ENCODE assay signal across 16 cellular contexts in genomic region chr21:26055841-26056264, GRCh38.
"Had no signal": no experiment of that assay in that cellular context is flagged by ENCODE, and none has a peak within 500 bp of the region (broad histone marks: within the 10 kb centered on the region; RNA-seq: fewer than 3 reads in every experiment).

No MANE protein-coding gene starts in this region.

- DNase-seq: activated CD4-positive, alpha-beta T cell treated with anti-CD3 and anti-CD28 coated beads for 36 hours; activated CD4-positive, alpha-beta T cell treated with anti-CD3 and anti-CD28 coated beads, Interleukin-2, amount 50 U/mL, for 48 hours; activated gamma-delta T cell; effector CD8-positive, alpha-beta T cell; foreskin melanocyte; hypothalamus; left ventricle myocardium superior; mucosa of descending colon; naive B cell; pancreas; stimulated activated CD4-positive, alpha-beta T cell treated with anti-CD3 and anti-CD28 coated beads, Interleukin-4, amount 100 ng/mL, for 24 hours; stomach; trophoblast cell had no signal

- H3K27ac ChIP-seq: stomach, vagina had no signal

- ATAC-seq: activated CD4-positive, alpha-beta T cell treated with anti-CD3 and anti-CD28 coated beads for 36 hours; left ventricle myocardium superior; mucosa of descending colon; sciatic nerve; stimulated activated effector memory CD8-positive, alpha-beta T cell treated with anti-CD3 and anti-CD28 coated beads, Interleukin-12 subunit alpha, Interleukin-12 subunit beta, amount 100 ng/mL, for 72 hours had no signal

- H3K27me3 ChIP-seq: pancreas, stomach, vagina had no signal

- H3K4me3 ChIP-seq: mucosa of descending colon, pancreas, stomach, vagina had no signal

- H3K9me3 ChIP-seq: mucosa of descending colon, pancreas, stomach, vagina had no signal
